In genomic region chr2:141871913-141872634, GRCh38 we compare ENCODE assay signal across 23 cellular contexts.
"Had no signal": no experiment of that assay in that cellular context is flagged by ENCODE, and none has a peak within 500 bp of the region (broad histone marks: within the 10 kb centered on the region; RNA-seq: fewer than 3 reads in every experiment).

No MANE protein-coding gene starts in this region.

- H3K27me3 Mint-ChIP-seq: dendritic cell treated with granulocyte-macrophage colony-stimulating factor and Interleukin-4, amounts not matched to agents 40 ng/mL and 50 ng/mL, for 4 days; effector memory CD8-positive, alpha-beta T cell; stimulated activated memory B cell treated with anti-CD40 and anti-IgM and Interleukin-4, amounts not matched to agents 10 μg/mL and 1 μg/mL and 100 μg/mL, for 72 hours; stimulated activated naive CD8-positive, alpha-beta T cell treated with anti-CD3 and anti-CD28 coated beads, Interleukin-15, Interleukin-2, amounts not matched to agents 100 ng/mL and 50 ng/mL, for 24 hours had no signal

- DNase-seq: effector memory CD8-positive, alpha-beta T cell; esophagus squamous epithelium; foreskin fibroblast; glutamatergic neuron; left colon; left ventricle myocardium superior; mesenchymal stem cell; midbrain; psoas muscle; retina; right lobe of liver; stimulated activated CD4-positive, alpha-beta T cell treated with anti-CD3 and anti-CD28 coated beads, Interleukin-1b, Interleukin-23, amount 100 ng/mL, for 48 hours; stimulated activated CD4-positive, alpha-beta T cell treated with anti-CD3 and anti-CD28 coated beads, Interleukin-4, amount 100 ng/mL, for 24 hours; tibial artery; upper lobe of left lung; uterus had no signal

- H3K4me3 ChIP-seq: esophagus squamous epithelium, gastroesophageal sphincter, lung, psoas muscle, right lobe of liver, tibial artery, upper lobe of left lung, uterus had no signal

- H3K9me3 ChIP-seq: esophagus squamous epithelium, gastroesophageal sphincter, neutrophil, right lobe of liver, tibial artery, upper lobe of left lung, uterus had no signal

- H3K36me3 Mint-ChIP-seq: stimulated activated memory B cell treated with anti-CD40 and anti-IgM and Interleukin-4, amounts not matched to agents 10 μg/mL and 1 μg/mL and 100 μg/mL, for 72 hours had no signal

- H3K27ac ChIP-seq: esophagus squamous epithelium, gastroesophageal sphincter, neutrophil, psoas muscle, right lobe of liver, tibial artery, upper lobe of left lung, uterus had no signal

- H3K4me3 Mint-ChIP-seq: dendritic cell treated with granulocyte-macrophage colony-stimulating factor and Interleukin-4, amounts not matched to agents 40 ng/mL and 50 ng/mL, for 4 days; effector memory CD8-positive, alpha-beta T cell; nephron; stimulated activated memory B cell treated with anti-CD40 and anti-IgM and Interleukin-4, amounts not matched to agents 10 μg/mL and 1 μg/mL and 100 μg/mL, for 72 hours; stimulated activated naive CD8-positive, alpha-beta T cell treated with anti-CD3 and anti-CD28 coated beads, Interleukin-15, Interleukin-2, amounts not matched to agents 100 ng/mL and 50 ng/mL, for 24 hours had no signal

- ATAC-seq: effector memory CD8-positive, alpha-beta T cell; gastroesophageal sphincter; left colon; left ventricle myocardium superior; psoas muscle; right lobe of liver; stimulated activated memory B cell treated with anti-CD40 and anti-IgM and Interleukin-4, amounts not matched to agents 10 μg/mL and 1 μg/mL and 100 μg/mL, for 72 hours had no signal

- H3K36me3 ChIP-seq: esophagus squamous epithelium, gastroesophageal sphincter, neutrophil, right lobe of liver, tibial artery, upper lobe of left lung, uterus had no signal

- H3K27me3 ChIP-seq: esophagus squamous epithelium, gastroesophageal sphincter, neutrophil, right lobe of liver, tibial artery, upper lobe of left lung, uterus had no signal

- H3K4me1 ChIP-seq: esophagus squamous epithelium, gastroesophageal sphincter, psoas muscle, right lobe of liver, tibial artery, upper lobe of left lung, uterus had no signal

- H3K27ac Mint-ChIP-seq: dendritic cell treated with granulocyte-macrophage colony-stimulating factor and Interleukin-4, amounts not matched to agents 40 ng/mL and 50 ng/mL, for 4 days; effector memory CD8-positive, alpha-beta T cell; nephron; stimulated activated memory B cell treated with anti-CD40 and anti-IgM and Interleukin-4, amounts not matched to agents 10 μg/mL and 1 μg/mL and 100 μg/mL, for 72 hours; stimulated activated naive CD8-positive, alpha-beta T cell treated with anti-CD3 and anti-CD28 coated beads, Interleukin-15, Interleukin-2, amounts not matched to agents 100 ng/mL and 50 ng/mL, for 24 hours had no signal

- H3K4me1 Mint-ChIP-seq: nephron; stimulated activated memory B cell treated with anti-CD40 and anti-IgM and Interleukin-4, amounts not matched to agents 10 μg/mL and 1 μg/mL and 100 μg/mL, for 72 hours had no signal
